8 cellular contexts compared by ENCODE assay signal in the genomic region with DNA sequence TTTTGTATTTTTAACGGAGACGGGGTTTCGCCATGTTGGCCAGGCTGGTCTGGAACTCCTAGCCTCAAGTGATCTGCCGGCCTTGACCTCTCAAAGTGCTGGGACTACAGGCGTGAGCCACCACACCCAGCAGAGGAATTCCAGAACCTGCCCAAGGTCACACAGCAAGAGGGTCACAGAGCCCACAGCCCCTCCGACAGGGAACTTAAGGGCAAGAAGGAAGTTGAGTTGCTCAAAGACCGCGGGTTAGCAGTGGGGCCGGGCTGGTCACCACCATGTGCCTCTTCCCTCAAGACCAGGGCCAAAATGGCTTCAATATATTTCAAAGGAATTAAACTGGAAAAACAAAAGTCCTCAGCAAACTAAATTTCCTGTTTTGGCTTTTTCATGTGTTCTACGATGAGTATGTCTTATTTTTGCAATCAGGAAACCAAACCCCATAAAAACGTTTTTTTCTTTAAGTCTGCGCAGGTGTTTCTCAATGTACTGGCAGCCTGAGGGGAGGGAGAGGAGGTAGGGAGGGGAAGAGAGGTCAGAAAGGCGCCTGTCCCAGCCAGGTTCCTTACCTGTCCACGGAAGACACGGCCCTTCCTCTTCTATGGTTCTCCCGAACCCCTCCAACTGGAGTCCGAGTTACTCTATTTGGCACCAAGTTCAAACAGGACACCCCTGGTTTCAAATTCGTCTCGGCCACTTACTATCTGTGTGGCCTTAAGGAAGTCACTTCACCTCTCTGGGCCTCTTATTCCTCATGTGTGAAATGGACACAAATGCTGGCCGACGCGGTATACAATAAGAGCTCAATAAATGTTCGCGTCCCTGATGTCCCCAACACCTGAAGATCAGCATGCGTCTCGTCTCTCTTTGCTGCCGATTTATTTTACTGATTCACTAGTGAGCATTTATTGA. TPM values are rescaled to one million over a fixed set of nuclear protein-coding genes. Genes with fewer than 3 reads are reported as not detected.
DNase-seq lines count a peak whose midpoint lies in the region; ATAC-seq and TF ChIP-seq lines count a peak whose summit lies in the region.

No MANE protein-coding gene starts in this region.

- no peak for DNase-seq in activated naive CD4-positive, alpha-beta T cell treated with anti-CD3 and anti-CD28 coated beads, Interleukin-2, amount 50 U/mL, for 16 hours
- no peak for DNase-seq in ascending aorta (ENCODE audit: low spot score in 2 of 2)
- DNase-seq in stimulated activated effector memory CD8-positive, alpha-beta T cell treated with anti-CD3 and anti-CD28 coated beads, Interleukin-12 subunit alpha, Interleukin-12 subunit beta, amount 100 ng/mL, for 72 hours (ENCODE audit: low spot score in 2 of 2): peak in 1 of 2 donors; percentile 55
- DNase-seq in middle frontal gyrus (ENCODE audit: extremely low spot score, low spot score): no peak
- DNase-seq in HK-2 (ENCODE audit: unreplicated experiment): no peak

- H3K4me1 ChIP-seq in ascending aorta: peaks cover 0 to 20% of the 10 kb centered on the region in 2 donors
- H3K4me1 ChIP-seq in iPS-20b (ENCODE audit: insufficient read depth, low read length): no peaks in the 10 kb centered on the region; the same call in 1 of the 2 replicates

- no peaks in the 10 kb centered on the region for H3K9me3 Mint-ChIP-seq in activated naive CD4-positive, alpha-beta T cell treated with anti-CD3 and anti-CD28 coated beads, Interleukin-2, amount 50 U/mL, for 24 hours
- no peaks in the 10 kb centered on the region for H3K9me3 Mint-ChIP-seq in stimulated activated effector memory CD8-positive, alpha-beta T cell treated with anti-CD3 and anti-CD28 coated beads, Interleukin-12 subunit alpha, Interleukin-12 subunit beta, amount 100 ng/mL, for 72 hours

- intact Hi-C loops in ascending aorta (cut with DNase I): loop anchor here (1.0 to 2.0 kb wide), 2 partner anchors 113 to 139 kb away; a partner anchor contains a TSS

- H3K27ac Mint-ChIP-seq in activated naive CD4-positive, alpha-beta T cell treated with anti-CD3 and anti-CD28 coated beads, Interleukin-2, amount 50 U/mL, for 24 hours: peak overlapping the region; percentile 83
- H3K27ac Mint-ChIP-seq in stimulated activated effector memory CD8-positive, alpha-beta T cell treated with anti-CD3 and anti-CD28 coated beads, Interleukin-12 subunit alpha, Interleukin-12 subunit beta, amount 100 ng/mL, for 72 hours: peak overlapping the region; percentile 67

- H3K27me3 ChIP-seq in ascending aorta (no peaks in the 10 kb centered on the region), iPS-20b (ENCODE audit: insufficient read depth, low read length) (peaks cover 13% of the 10 kb centered on the region)

- H3K9me3 ChIP-seq in KOPT-K1 (ENCODE audit: insufficient read depth, low read length, poor library complexity, severe bottlenecking) (no peaks in the 10 kb centered on the region), ascending aorta (no peaks in the 10 kb centered on the region), iPS-20b (ENCODE audit: insufficient read depth, low read depth, low read length) (no peaks in the 10 kb centered on the region)

- peak overlapping the region; percentile 97 for H3K4me3 Mint-ChIP-seq in activated naive CD4-positive, alpha-beta T cell treated with anti-CD3 and anti-CD28 coated beads, Interleukin-2, amount 50 U/mL, for 24 hours
- peak overlapping the region; percentile 91 for H3K4me3 Mint-ChIP-seq in stimulated activated effector memory CD8-positive, alpha-beta T cell treated with anti-CD3 and anti-CD28 coated beads, Interleukin-12 subunit alpha, Interleukin-12 subunit beta, amount 100 ng/mL, for 72 hours

- H3K27ac ChIP-seq in KOPT-K1 (ENCODE audit: low read depth, low read length, poor library complexity, severe bottlenecking) (peak overlapping the region; percentile 63), ascending aorta (peak overlapping the region; percentile 69 to 78), iPS-20b (ENCODE audit: low read length) (no peak overlapping the region)

- no peak for TF ChIP-seq CTCF in ascending aorta (IDR thresholded peaks at IDR 0.05)

- H3K9ac ChIP-seq in iPS-20b (ENCODE audit: low read depth, low read length): peak overlapping the region; percentile 63; the same call in 1 of the 2 replicates

- H3K4me3 ChIP-seq in ascending aorta (peak overlapping the region; percentile 68 to 86), iPS-20b (ENCODE audit: low read length) (peak overlapping the region; percentile 62)

- peaks cover 8% of the 10 kb centered on the region for H3K36me3 Mint-ChIP-seq in activated naive CD4-positive, alpha-beta T cell treated with anti-CD3 and anti-CD28 coated beads, Interleukin-2, amount 50 U/mL, for 24 hours
- H3K36me3 Mint-ChIP-seq in stimulated activated effector memory CD8-positive, alpha-beta T cell treated with anti-CD3 and anti-CD28 coated beads, Interleukin-12 subunit alpha, Interleukin-12 subunit beta, amount 100 ng/mL, for 72 hours: peaks cover 26% of the 10 kb centered on the region

- H3K4me1 Mint-ChIP-seq in activated naive CD4-positive, alpha-beta T cell treated with anti-CD3 and anti-CD28 coated beads, Interleukin-2, amount 50 U/mL, for 24 hours: peaks cover 47% of the 10 kb centered on the region
- H3K4me1 Mint-ChIP-seq in stimulated activated effector memory CD8-positive, alpha-beta T cell treated with anti-CD3 and anti-CD28 coated beads, Interleukin-12 subunit alpha, Interleukin-12 subunit beta, amount 100 ng/mL, for 72 hours: peaks cover 27% of the 10 kb centered on the region

- peak; percentile 37 for ATAC-seq in stimulated activated effector memory CD8-positive, alpha-beta T cell treated with anti-CD3 and anti-CD28 coated beads, Interleukin-12 subunit alpha, Interleukin-12 subunit beta, amount 100 ng/mL, for 72 hours

- peaks cover 39% of the 10 kb centered on the region for H3K36me3 ChIP-seq in KOPT-K1 (ENCODE audit: insufficient read depth, low read length)
- H3K36me3 ChIP-seq in ascending aorta: peaks cover 4 to 15% of the 10 kb centered on the region in 2 donors
- H3K36me3 ChIP-seq in iPS-20b (ENCODE audit: insufficient read depth, low read depth, low read length): peaks cover 6% of the 10 kb centered on the region; the same call in 1 of the 2 replicates

- no peaks in the 10 kb centered on the region for H3K27me3 Mint-ChIP-seq in activated naive CD4-positive, alpha-beta T cell treated with anti-CD3 and anti-CD28 coated beads, Interleukin-2, amount 50 U/mL, for 24 hours

RNA-seq across cellular contexts. Expression of a gene that starts 0.8 kb away (rescaled TPM):
- 114 TPM for total RNA-seq in ascending aorta

RNA-seq across cellular contexts. Expression of a gene that starts 24.3 kb away (rescaled TPM):
- 55.1 TPM for total RNA-seq in ascending aorta
